25 cellular contexts compared by ENCODE assay signal in genomic region chr17:7777017-7777416, GRCh38. TPM values are rescaled to one million over a fixed set of nuclear protein-coding genes. Genes with fewer than 3 reads are reported as not detected.
A peak's percentile ranks its signal among the peaks of the same experiment; 100 is the strongest.
DNase-seq lines count a peak whose midpoint lies in the region; ATAC-seq and TF ChIP-seq lines count a peak whose summit lies in the region.
"Had no signal": no experiment of that assay in that cellular context is flagged by ENCODE, and none has a peak within 500 bp of the region (broad histone marks: within the 10 kb centered on the region; RNA-seq: fewer than 3 reads in every experiment).

No MANE protein-coding gene starts in this region.

- H3K4me3 Mint-ChIP-seq in GM23338, result no peak overlapping the region
- no peak overlapping the region for H3K4me3 Mint-ChIP-seq in WTC11
- H3K4me3 Mint-ChIP-seq in neural crest cell, result no peak overlapping the region
- H3K4me3 Mint-ChIP-seq: CD14-positive monocyte; CD4-positive, alpha-beta memory T cell; CD4-positive, CD25-positive, alpha-beta regulatory T cell had no signal

- no peak overlapping the region for H3K4me2 ChIP-seq in GM23338
- H3K4me2 ChIP-seq: BLaER1 had no signal

- TF ChIP-seq CTCF in GM23338 (conservative IDR thresholded peaks at IDR 0.05; ENCODE audit: low read depth in 2 of 2) (no peak), HEK293 (tag by site-specific recombination; IDR thresholded peaks at IDR 0.05) (no peak), WTC11 (IDR thresholded peaks at IDR 0.05) (no peak), neural crest cell (conservative IDR thresholded peaks at IDR 0.05) (no peak)

- H2AFZ ChIP-seq in GM23338, result no peak overlapping the region

- no peaks in the 10 kb centered on the region for H3K9me2 ChIP-seq in GM23338 (ENCODE audit: insufficient read depth)

- POLR2A ChIA-PET in HEK293 (lab: Yijun Ruan, JAX), result no interaction called here
- POLR2A ChIA-PET in WTC11 (lab: Charles Lee), result interaction anchor here (0.6 to 1.2 kb wide), 2 partner anchors 10 to 141 kb away, joined by 3 read pairs; no protein-coding TSS in a partner anchor

- H3K27ac Mint-ChIP-seq in GM23338 (no peak overlapping the region), WTC11 (no peak overlapping the region), neural crest cell (ENCODE audit: unreplicated experiment) (peak overlapping the region; percentile 91)
- H3K27ac Mint-ChIP-seq: CD14-positive monocyte; CD4-positive, alpha-beta memory T cell; CD8-positive, alpha-beta memory T cell had no signal

- H3K27me3 Mint-ChIP-seq in GM23338 (ENCODE audit: insufficient read depth, low read depth, poor library complexity) (peaks cover 2% of the 10 kb centered on the region), WTC11 (ENCODE audit: low read depth) (peaks cover 5% of the 10 kb centered on the region; the same call in 1 of the 2 replicates), neural crest cell (ENCODE audit: low read depth) (no peaks in the 10 kb centered on the region)

- H3K27me3 ChIP-seq in GM23338 (ENCODE audit: insufficient read depth), result no peaks in the 10 kb centered on the region
- H3K27me3 ChIP-seq: BE2C, BLaER1 had no signal

- H3K27ac ChIP-seq in GM23338 (ENCODE audit: low read depth), result no peak overlapping the region
- H3K27ac ChIP-seq in HEK293 (ENCODE audit: extremely low read depth, low read depth, low read length), result no peak overlapping the region
- H3K27ac ChIP-seq: BLaER1 had no signal

- no peak for DNase-seq in GM23338 (ENCODE audit: low spot score)
- no peak for DNase-seq in WTC11 (ENCODE audit: low spot score)
- DNase-seq in neural crest cell (ENCODE audit: low read depth, low spot score), result no peak
- no peak for DNase-seq in NOMO-1 treated with dmso at 0.1 percent for 144 hours (lab: John Stamatoyannopoulos, UW; ENCODE audit: unreplicated experiment)
- no peak for DNase-seq in NCI-H526 (lab: John Stamatoyannopoulos, UW)
- DNase-seq: 8988T; ACHN; BE2C; C1 segment of cervical spinal cord; CD4-positive, alpha-beta memory T cell; CD4-positive, CD25-positive, alpha-beta regulatory T cell; CD8-positive, alpha-beta memory T cell; COR-L47; DMS 273 treated with DMSO at 0.1 percent for 48 hours; DMS153; DMS53; DMS79; DND-41; EL; GDM1 had no signal

- no peaks in the 10 kb centered on the region for H3K36me3 ChIP-seq in GM23338 (ENCODE audit: insufficient read depth)
- H3K36me3 ChIP-seq in HEK293 (ENCODE audit: control insufficient read depth in 2 of 2, insufficient read depth in 1 of 2, low read length in 2 of 2), result no peaks in the 10 kb centered on the region
- H3K36me3 ChIP-seq: BE2C, BLaER1 had no signal

- H3F3A ChIP-seq in GM23338 (replicated peaks; ENCODE audit: low read depth), result no peaks in the 10 kb centered on the region

- no peaks in the 10 kb centered on the region; the same call in 1 of the 2 replicates for H4K20me1 ChIP-seq in GM23338 (replicated peaks; ENCODE audit: insufficient read depth)
- H4K20me1 ChIP-seq: BLaER1 had no signal

- no peaks in the 10 kb centered on the region for H3K9me3 ChIP-seq in HEK293 (ENCODE audit: control insufficient read depth, insufficient read depth, low read depth, low read length)
- H3K9me3 ChIP-seq: BE2C, BLaER1 had no signal

- H3K4me3 ChIP-seq in GM23338 (no peak overlapping the region), HEK293 (ENCODE audit: low read depth, low read length) (no peak overlapping the region)
- H3K4me3 ChIP-seq: BLaER1, GM12878 had no signal

- no peaks in the 10 kb centered on the region for H3K4me1 Mint-ChIP-seq in GM23338
- H3K4me1 Mint-ChIP-seq in WTC11, result no peaks in the 10 kb centered on the region
- peaks cover 20% of the 10 kb centered on the region for H3K4me1 Mint-ChIP-seq in neural crest cell
- H3K4me1 Mint-ChIP-seq: CD4-positive, CD25-positive, alpha-beta regulatory T cell; CD8-positive, alpha-beta memory T cell had no signal

- ATAC-seq in GM23338 (peak; percentile 45), WTC11 (peak; percentile 26; the same call in 1 of the 2 replicates), GM18517 (IDR thresholded peaks at IDR 0.05; ENCODE audit: unreplicated experiment) (no peak)
- ATAC-seq: GM12878 had no signal

- H3K36me3 Mint-ChIP-seq in GM23338 (ENCODE audit: low read depth), result no peaks in the 10 kb centered on the region
- no peaks in the 10 kb centered on the region for H3K36me3 Mint-ChIP-seq in WTC11
- no peaks in the 10 kb centered on the region for H3K36me3 Mint-ChIP-seq in neural crest cell (ENCODE audit: low read depth)
- H3K36me3 Mint-ChIP-seq: CD14-positive monocyte; CD4-positive, alpha-beta memory T cell; CD4-positive, CD25-positive, alpha-beta regulatory T cell; CD8-positive, alpha-beta memory T cell had no signal

- H3K9me3 Mint-ChIP-seq in GM23338 (no peaks in the 10 kb centered on the region), WTC11 (no peaks in the 10 kb centered on the region), neural crest cell (peaks cover 2% of the 10 kb centered on the region)
- H3K9me3 Mint-ChIP-seq: CD4-positive, CD25-positive, alpha-beta regulatory T cell; CD8-positive, alpha-beta memory T cell had no signal

- H3K79me2 ChIP-seq in GM23338 (replicated peaks; ENCODE audit: insufficient read depth), result no peaks in the 10 kb centered on the region

- CTCF ChIA-PET in HEK293 (lab: Yijun Ruan, JAX) (interaction anchor here (1.1 kb wide), 1 partner anchor 9 kb away, joined by 4 read pairs; no protein-coding TSS in a partner anchor), WTC11 (lab: Charles Lee) (interaction anchor here (0.6 to 1.2 kb wide), 3 partner anchors 27 to 213 kb away, joined by 3 to 4 read pairs (median 3); no protein-coding TSS in a partner anchor)

- H3K4me1 ChIP-seq in GM23338 (ENCODE audit: insufficient read depth), result no peaks in the 10 kb centered on the region
- H3K4me1 ChIP-seq in HEK293 (ENCODE audit: control insufficient read depth, insufficient read depth, low read length), result no peaks in the 10 kb centered on the region
- H3K4me1 ChIP-seq: BE2C had no signal

TF ChIP-seq in GM23338, 12 proteins besides CTCF, POLR2A, EP300 and RAD21 (continues in another document):
- TF ChIP-seq ZNF331 (CRISPR knock-in tag; IDR thresholded peaks at IDR 0.05; ENCODE audit: low read depth) (no peak), POLR2AphosphoS5 (IDR thresholded peaks at IDR 0.05; ENCODE audit: low read depth) (no peak), JUNB (IDR thresholded peaks at IDR 0.05; ENCODE audit: unreplicated experiment) (no peak)

TF ChIP-seq in HEK293, 187 proteins besides CTCF, POLR2A, EP300 and RAD21:
- no peak for TF ChIP-seq ZNF23 (tag by site-specific recombination; IDR thresholded peaks at IDR 0.05; ENCODE audit: borderline replicate concordance)
- peak; percentile 94 for TF ChIP-seq ZNF140 (tag by site-specific recombination; IDR thresholded peaks at IDR 0.05)
- TF ChIP-seq ZNF221 (tag by site-specific recombination; IDR thresholded peaks at IDR 0.05; ENCODE audit: borderline replicate concordance), result no peak
TF ChIP-seq in HEK293: peak in this region for 1.

TF ChIP-seq in WTC11, 78 proteins besides CTCF, POLR2A, EP300 and RAD21 (continues in another document):
- no peak for TF ChIP-seq ZNF416 (CRISPR knock-in tag; IDR thresholded peaks at IDR 0.05)
- TF ChIP-seq NR1H2 (CRISPR knock-in tag; IDR thresholded peaks at IDR 0.05), result no peak
- TF ChIP-seq, protein P1, sequence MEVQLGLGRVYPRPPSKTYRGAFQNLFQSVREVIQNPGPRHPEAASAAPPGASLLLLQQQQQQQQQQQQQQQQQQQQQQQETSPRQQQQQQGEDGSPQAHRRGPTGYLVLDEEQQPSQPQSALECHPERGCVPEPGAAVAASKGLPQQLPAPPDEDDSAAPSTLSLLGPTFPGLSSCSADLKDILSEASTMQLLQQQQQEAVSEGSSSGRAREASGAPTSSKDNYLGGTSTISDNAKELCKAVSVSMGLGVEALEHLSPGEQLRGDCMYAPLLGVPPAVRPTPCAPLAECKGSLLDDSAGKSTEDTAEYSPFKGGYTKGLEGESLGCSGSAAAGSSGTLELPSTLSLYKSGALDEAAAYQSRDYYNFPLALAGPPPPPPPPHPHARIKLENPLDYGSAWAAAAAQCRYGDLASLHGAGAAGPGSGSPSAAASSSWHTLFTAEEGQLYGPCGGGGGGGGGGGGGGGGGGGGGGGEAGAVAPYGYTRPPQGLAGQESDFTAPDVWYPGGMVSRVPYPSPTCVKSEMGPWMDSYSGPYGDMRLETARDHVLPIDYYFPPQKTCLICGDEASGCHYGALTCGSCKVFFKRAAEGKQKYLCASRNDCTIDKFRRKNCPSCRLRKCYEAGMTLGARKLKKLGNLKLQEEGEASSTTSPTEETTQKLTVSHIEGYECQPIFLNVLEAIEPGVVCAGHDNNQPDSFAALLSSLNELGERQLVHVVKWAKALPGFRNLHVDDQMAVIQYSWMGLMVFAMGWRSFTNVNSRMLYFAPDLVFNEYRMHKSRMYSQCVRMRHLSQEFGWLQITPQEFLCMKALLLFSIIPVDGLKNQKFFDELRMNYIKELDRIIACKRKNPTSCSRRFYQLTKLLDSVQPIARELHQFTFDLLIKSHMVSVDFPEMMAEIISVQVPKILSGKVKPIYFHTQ (CRISPR knock-in tag; IDR thresholded peaks at IDR 0.05), result no peak
- no peak for TF ChIP-seq CBFB (CRISPR knock-in tag; IDR thresholded peaks at IDR 0.05; ENCODE audit: low read depth)
- no peak for TF ChIP-seq IRF2 (CRISPR knock-in tag; IDR thresholded peaks at IDR 0.05; ENCODE audit: borderline replicate concordance, low read depth)

RNA-seq across cellular contexts. Expression of gene KDM6B, which starts 57.0 kb away (rescaled TPM):
- total RNA-seq in GM23338 (2014; rRNA removed; shearing (Covaris generic)), result 1.4 and 1.8 TPM in 2 replicates
- polyA plus RNA-seq in GM23338 (2016; fragmentation: Nextera tagmentation; extraction: Ambion mirVana), result 1.1 and 1.4 TPM in 2 replicates
- total RNA-seq in WTC11 (2021) (13.2 to 16.1 TPM (median 15.8 TPM) in 3 replicates), neural crest cell (64.8 and 70.2 TPM in 2 replicates)

RNA-seq across cellular contexts. Expression of gene DNAH2, which starts 59.5 kb away (rescaled TPM):
- 0.16 and 0.38 TPM in 2 replicates for total RNA-seq in GM23338 (2014; rRNA removed; shearing (Covaris generic))
- polyA plus RNA-seq in GM23338 (2016; fragmentation: Nextera tagmentation; extraction: Ambion mirVana), result not detected in 2 replicates
- total RNA-seq in WTC11 (2021) (0.17 to 0.34 TPM (median 0.27 TPM) in 3 replicates), neural crest cell (0.16 and 0.27 TPM in 2 replicates)
- total RNA-seq: CD4-positive, alpha-beta memory T cell; CD4-positive, CD25-positive, alpha-beta regulatory T cell; CD8-positive, alpha-beta memory T cell; GM12878 had no signal
- polyA plus RNA-seq: CD4-positive, alpha-beta memory T cell; CD4-positive, CD25-positive, alpha-beta regulatory T cell; CD8-positive, alpha-beta memory T cell; GM12878 had no signal
